8 cellular contexts compared by ENCODE assay signal in genomic region chr2:64144057-64145013, GRCh38. TPM values are rescaled to one million over a fixed set of nuclear protein-coding genes. Genes with fewer than 3 reads are reported as not detected.
DNase-seq lines count a peak whose midpoint lies in the region; ATAC-seq and TF ChIP-seq lines count a peak whose summit lies in the region.

Gene PELI1 (minus strand): TSS chr2:64144420. CDS start chr2:64108310, 36,110 bp downstream.

- H3K36me3 ChIP-seq in CD4-positive, CD25-positive, alpha-beta regulatory T cell (ENCODE audit: control insufficient read depth, insufficient read depth, low read length) = peaks cover 1% of the 10 kb centered on the region
- no peaks in the 10 kb centered on the region for H3K36me3 ChIP-seq in liver (ENCODE audit: control insufficient read depth in 4 of 4, insufficient read depth in 3 of 4, low read depth in 1 of 4, low read length in 3 of 4)

- H3K9me3 ChIP-seq in CD4-positive, CD25-positive, alpha-beta regulatory T cell (ENCODE audit: control insufficient read depth in 2 of 2, low read length in 2 of 2) = no peaks in the 10 kb centered on the region
- H3K9me3 ChIP-seq in liver (ENCODE audit: control insufficient read depth in 4 of 4, low read length in 3 of 4) = no peaks in the 10 kb centered on the region

- peaks cover 13 to 28% (median 27%) of the 10 kb centered on the region in 4 donors for H3K4me1 Mint-ChIP-seq in CD4-positive, CD25-positive, alpha-beta regulatory T cell
- H3K4me1 Mint-ChIP-seq in dendritic cell treated with granulocyte-macrophage colony-stimulating factor and Interleukin-4, amounts not matched to agents 40 ng/mL and 50 ng/mL, for 4 days (ENCODE audit: low read depth) = peaks cover 26% of the 10 kb centered on the region

- H3K4me1 ChIP-seq in CD4-positive, CD25-positive, alpha-beta regulatory T cell (ENCODE audit: control insufficient read depth, insufficient read depth, low read length, poor library complexity, severe bottlenecking) = peaks cover 38% of the 10 kb centered on the region
- H3K4me1 ChIP-seq in liver (ENCODE audit: control insufficient read depth in 4 of 4, insufficient read depth in 4 of 4, low read length in 3 of 4) = peaks cover 0 to 13% (median 2%) of the 10 kb centered on the region in 4 donors

- ATAC-seq in CD4-positive, CD25-positive, alpha-beta regulatory T cell (ENCODE audit: low read depth in 2 of 2) = peak; percentile 95
- peak; percentile 84 for ATAC-seq in GM19395 (IDR thresholded peaks at IDR 0.05; ENCODE audit: unreplicated experiment)
- ATAC-seq in HG03565 (IDR thresholded peaks at IDR 0.05; ENCODE audit: unreplicated experiment) = peak; percentile 71

- H3K9me3 Mint-ChIP-seq in CD4-positive, CD25-positive, alpha-beta regulatory T cell = no peaks in the 10 kb centered on the region
- H3K9me3 Mint-ChIP-seq in dendritic cell treated with granulocyte-macrophage colony-stimulating factor and Interleukin-4, amounts not matched to agents 40 ng/mL and 50 ng/mL, for 4 days = no peaks in the 10 kb centered on the region

- H3K9ac ChIP-seq in liver (ENCODE audit: low read depth in 1 of 2, low read length in 2 of 2) = peak within 1 kb of the TSS; percentile 94 to 95

- WGBS in liver = 5% methylated on average over 68 of the region's 68 CpGs

- H3K4me3 ChIP-seq in CD4-positive, CD25-positive, alpha-beta regulatory T cell (ENCODE audit: low read depth, low read length) = peak within 1 kb of the TSS; percentile 90
- peak within 1 kb of the TSS; percentile 79 to 92 (median 92) for H3K4me3 ChIP-seq in liver (ENCODE audit: low read depth in 1 of 3, low read length in 3 of 3)

- H3K4me3 Mint-ChIP-seq in CD4-positive, CD25-positive, alpha-beta regulatory T cell = peak within 1 kb of the TSS; percentile 92 to 98 (median 94)
- H3K4me3 Mint-ChIP-seq in dendritic cell treated with granulocyte-macrophage colony-stimulating factor and Interleukin-4, amounts not matched to agents 40 ng/mL and 50 ng/mL, for 4 days = peak within 1 kb of the TSS; percentile 87

- H3K27me3 Mint-ChIP-seq in CD4-positive, CD25-positive, alpha-beta regulatory T cell = no peaks in the 10 kb centered on the region
- H3K27me3 Mint-ChIP-seq in dendritic cell treated with granulocyte-macrophage colony-stimulating factor and Interleukin-4, amounts not matched to agents 40 ng/mL and 50 ng/mL, for 4 days = no peaks in the 10 kb centered on the region

- peak; percentile 2 for TF ChIP-seq CTCF in liver (IDR thresholded peaks at IDR 0.05; ENCODE audit: low read depth, low read length, missing input control)

- no peaks in the 10 kb centered on the region for H3K27me3 ChIP-seq in CD4-positive, CD25-positive, alpha-beta regulatory T cell (ENCODE audit: control insufficient read depth, insufficient read depth, low read length)
- no peaks in the 10 kb centered on the region for H3K27me3 ChIP-seq in liver (ENCODE audit: control insufficient read depth in 4 of 4, insufficient read depth in 4 of 4, low read length in 3 of 4)

- peak; percentile 22 to 62 for TF ChIP-seq RAD21 in liver (IDR thresholded peaks at IDR 0.05)

- intact Hi-C loops in dendritic cell treated with granulocyte-macrophage colony-stimulating factor and Interleukin-4, amounts not matched to agents 40 ng/mL and 50 ng/mL, for 4 days (cut with micrococcal nuclease) = loop anchor here (1.0 to 5.0 kb wide), 4 partner anchors 48 to 302 kb away; partner anchors contain the start of gene UGP2

- peak; percentile 89 to 95 (median 91) for DNase-seq in CD4-positive, CD25-positive, alpha-beta regulatory T cell
- peak; percentile 88 for DNase-seq in NCI-H748 treated with DMSO at 0.1 percent for 48 hours (lab: John Stamatoyannopoulos, UW)
- peak; percentile 81 to 90 for DNase-seq in activated CD4-positive, alpha-beta T cell treated with anti-CD3 and anti-CD28 coated beads, Interleukin-2, amount 50 U/mL, for 24 hours (ENCODE audit: low read depth in 1 of 2, low spot score in 1 of 2)
- peak; percentile 91 for DNase-seq in stimulated activated CD4-positive, alpha-beta T cell treated with anti-CD3 and anti-CD28 coated beads, Interleukin-4, amount 100 ng/mL, for 24 hours

- H3K27ac ChIP-seq in CD4-positive, CD25-positive, alpha-beta regulatory T cell (ENCODE audit: insufficient read depth, low read length, poor library complexity, severe bottlenecking) = peak within 1 kb of the TSS; percentile 90
- peak within 1 kb of the TSS; percentile 80 to 99 for H3K27ac ChIP-seq in liver (ENCODE audit: low read depth in 1 of 2, low read length in 2 of 2)

- H3K36me3 Mint-ChIP-seq in CD4-positive, CD25-positive, alpha-beta regulatory T cell = no peaks in the 10 kb centered on the region
- peaks cover 12% of the 10 kb centered on the region for H3K36me3 Mint-ChIP-seq in dendritic cell treated with granulocyte-macrophage colony-stimulating factor and Interleukin-4, amounts not matched to agents 40 ng/mL and 50 ng/mL, for 4 days (ENCODE audit: low read depth)

- peak within 1 kb of the TSS; percentile 97 to 99 (median 98) for H3K27ac Mint-ChIP-seq in CD4-positive, CD25-positive, alpha-beta regulatory T cell
- peak within 1 kb of the TSS; percentile 93 for H3K27ac Mint-ChIP-seq in dendritic cell treated with granulocyte-macrophage colony-stimulating factor and Interleukin-4, amounts not matched to agents 40 ng/mL and 50 ng/mL, for 4 days

TF ChIP-seq in liver, 16 proteins besides CTCF, POLR2A, EP300 and RAD21:
- TF ChIP-seq FOXA1 (IDR thresholded peaks at IDR 0.05) (peak; percentile 11), HNF4G (IDR thresholded peaks at IDR 0.05) (no peak), GABPA (IDR thresholded peaks at IDR 0.05 in 1 of 2, conservative IDR thresholded peaks at IDR 0.05 in 1 of 2) (peak in 1 of 2 donors; percentile 64), REST (IDR thresholded peaks at IDR 0.05) (peak; percentile 83), RXRA (IDR thresholded peaks at IDR 0.05) (peak in 1 of 2 donors; percentile 28), YY1 (IDR thresholded peaks at IDR 0.05) (peak; percentile 83), HNF4A (conservative IDR thresholded peaks at IDR 0.05) (no peak), EGR1 (IDR thresholded peaks at IDR 0.05; ENCODE audit: low read depth in 2 of 2) (no peak), FOXA2 (IDR thresholded peaks at IDR 0.05) (no peak), JUND (IDR thresholded peaks at IDR 0.05) (no peak), SP1 (IDR thresholded peaks at IDR 0.05) (peak; percentile 51), ZBTB33 (IDR thresholded peaks at IDR 0.05) (no peak), ATF3 (IDR thresholded peaks at IDR 0.05) (no peak), MAX (IDR thresholded peaks at IDR 0.05) (no peak), TAF1 (conservative IDR thresholded peaks at IDR 0.05) (peak; percentile 78), NR2F2 (IDR thresholded peaks at IDR 0.05) (no peak)

RNA-seq across cellular contexts. Expression of gene PELI1, which starts in this region (rescaled TPM):
- 405 TPM for total RNA-seq in CD4-positive, CD25-positive, alpha-beta regulatory T cell
- polyA plus RNA-seq in CD4-positive, CD25-positive, alpha-beta regulatory T cell = 10 to 100 TPM; 32.9 to 39.8 (median 33.8) TPM
- 10 to 100 TPM in 1 of 2 donors, 1 to 10 TPM in 1; 9.1 to 21.3 TPM for total RNA-seq in liver
- polyA plus RNA-seq in liver = 1 to 10 TPM; 4.5 to 5.7 TPM

Comparison
In these comparisons a context has a peak if more than half of its experiments do, and no peak if none do; other contexts are left out.
1. Peak in every context shown above with its lines: DNase-seq, ATAC-seq, H3K4me3 ChIP-seq and H3K27ac ChIP-seq.
2. RNA of gene PELI1 (total RNA-seq): 405 TPM in CD4-positive, CD25-positive, alpha-beta regulatory T cell (single experiment); 9.1 to 21.3 TPM in liver; every median in the first group is over 10 times any median in the second.
3. RNA of gene PELI1 (polyA plus RNA-seq): 32.9 to 39.8 TPM in CD4-positive, CD25-positive, alpha-beta regulatory T cell; 4.5 to 5.7 TPM in liver; every median in the first group is over 4 times any median in the second.